In genomic region chr10:118564114-118564513, GRCh38 we compare ENCODE assay signal across 29 cellular contexts. TPM values are rescaled to one million over a fixed set of nuclear protein-coding genes. Genes with fewer than 3 reads are reported as not detected.
"Had no signal": no experiment of that assay in that cellular context is flagged by ENCODE, and none has a peak within 500 bp of the region (broad histone marks: within the 10 kb centered on the region; RNA-seq: fewer than 3 reads in every experiment).

No MANE protein-coding gene starts in this region.

- ATAC-seq: naive thymus-derived CD4-positive, alpha-beta T cell; natural killer cell; pancreas; stimulated activated naive B cell treated with anti-CD40 and anti-IgM and Interleukin-4, amounts not matched to agents 10 μg/mL and 1 μg/mL and 100 μg/mL, for 72 hours had no signal

- H3K27me3 ChIP-seq: neural progenitor cell, pancreas, thyroid gland, transverse colon, upper lobe of left lung had no signal

- H3K9me3 ChIP-seq: pancreas, prostate gland, thyroid gland, transverse colon had no signal

- H3K4me1 ChIP-seq: pancreas, prostate gland, thyroid gland had no signal

- H3K36me3 ChIP-seq: neural progenitor cell, prostate gland, spleen, stomach, thoracic aorta, thyroid gland, transverse colon, upper lobe of left lung had no signal

- DNase-seq: naive thymus-derived CD4-positive, alpha-beta T cell; natural killer cell; occipital lobe; pancreas; spleen; stimulated activated CD4-positive, alpha-beta T cell treated with anti-CD3 and anti-CD28 coated beads, Interleukin-12 subunit alpha, Interleukin-12 subunit beta, amount 100 ng/mL, for 4 hours; stimulated activated CD4-positive, alpha-beta T cell treated with anti-CD3 and anti-CD28 coated beads, Interleukin-1b, Interleukin-23, amount 100 ng/mL, for 48 hours; stimulated activated CD4-positive, alpha-beta T cell treated with anti-CD3 and anti-CD28 coated beads, Interleukin-2, amount 100 ng/mL, for 48 hours; stimulated activated CD4-positive, alpha-beta T cell treated with anti-CD3 and anti-CD28 coated beads, Interleukin-4, amount 100 ng/mL, for 24 hours; stimulated activated naive B cell treated with anti-CD40 and anti-IgM and Interleukin-4, amounts not matched to agents 10 μg/mL and 1 μg/mL and 100 μg/mL, for 72 hours; stimulated activated naive CD4-positive, alpha-beta T cell treated with Interleukin-2 at 50 U/mL for 16 hours; stomach; thyroid gland; transverse colon had no signal

- H3K27ac ChIP-seq: neural progenitor cell, pancreas, prostate gland, skin epidermis, stomach, thoracic aorta, thyroid gland, transverse colon, upper lobe of left lung had no signal

- H3K4me1 Mint-ChIP-seq: natural killer cell; neural progenitor cell; stimulated activated effector memory CD8-positive, alpha-beta T cell treated with anti-CD3 and anti-CD28 coated beads, Interleukin-12 subunit alpha, Interleukin-12 subunit beta, amount 100 ng/mL, for 72 hours; stimulated activated naive B cell treated with anti-CD40 and anti-IgM and Interleukin-4, amounts not matched to agents 10 μg/mL and 1 μg/mL and 100 μg/mL, for 72 hours had no signal

- H3K4me3 Mint-ChIP-seq: naive thymus-derived CD4-positive, alpha-beta T cell; natural killer cell; nephron; neural progenitor cell; stimulated activated effector memory CD8-positive, alpha-beta T cell treated with anti-CD3 and anti-CD28 coated beads, Interleukin-12 subunit alpha, Interleukin-12 subunit beta, amount 100 ng/mL, for 72 hours; stimulated activated naive B cell treated with anti-CD40 and anti-IgM and Interleukin-4, amounts not matched to agents 10 μg/mL and 1 μg/mL and 100 μg/mL, for 72 hours; stimulated activated naive CD8-positive, alpha-beta T cell treated with anti-CD3 and anti-CD28 coated beads, Interleukin-15, Interleukin-2, amounts not matched to agents 100 ng/mL and 50 ng/mL, for 24 hours had no signal

- H3K4me3 ChIP-seq: neural progenitor cell, pancreas, prostate gland, skin epidermis, smooth muscle cell, spleen, stomach, thoracic aorta, thyroid gland, transverse colon, upper lobe of left lung had no signal

- H3K9me3 Mint-ChIP-seq: natural killer cell; stimulated activated effector memory CD8-positive, alpha-beta T cell treated with anti-CD3 and anti-CD28 coated beads, Interleukin-12 subunit alpha, Interleukin-12 subunit beta, amount 100 ng/mL, for 72 hours; stimulated activated naive CD8-positive, alpha-beta T cell treated with anti-CD3 and anti-CD28 coated beads, Interleukin-15, Interleukin-2, amounts not matched to agents 100 ng/mL and 50 ng/mL, for 24 hours had no signal

- H3K36me3 Mint-ChIP-seq: natural killer cell; neural progenitor cell; stimulated activated effector memory CD8-positive, alpha-beta T cell treated with anti-CD3 and anti-CD28 coated beads, Interleukin-12 subunit alpha, Interleukin-12 subunit beta, amount 100 ng/mL, for 72 hours; stimulated activated naive B cell treated with anti-CD40 and anti-IgM and Interleukin-4, amounts not matched to agents 10 μg/mL and 1 μg/mL and 100 μg/mL, for 72 hours had no signal

- H3K27ac Mint-ChIP-seq: natural killer cell; nephron; neural progenitor cell; stimulated activated effector memory CD8-positive, alpha-beta T cell treated with anti-CD3 and anti-CD28 coated beads, Interleukin-12 subunit alpha, Interleukin-12 subunit beta, amount 100 ng/mL, for 72 hours; stimulated activated naive B cell treated with anti-CD40 and anti-IgM and Interleukin-4, amounts not matched to agents 10 μg/mL and 1 μg/mL and 100 μg/mL, for 72 hours; stimulated activated naive CD8-positive, alpha-beta T cell treated with anti-CD3 and anti-CD28 coated beads, Interleukin-15, Interleukin-2, amounts not matched to agents 100 ng/mL and 50 ng/mL, for 24 hours had no signal

RNA-seq across cellular contexts. Expression of gene PRLHR, which starts 31.3 kb away (rescaled TPM):
- total RNA-seq: naive thymus-derived CD4-positive, alpha-beta T cell; natural killer cell; osteoblast; posterior vena cava; prostate gland; pulmonary artery endothelial cell; sciatic nerve; smooth muscle cell; spleen; subcutaneous adipose tissue; thoracic aorta; thyroid gland; transverse colon; ureter had no signal
- polyA plus RNA-seq: naive thymus-derived CD4-positive, alpha-beta T cell; smooth muscle cell; spleen had no signal
